ENCODE assay signal across 1 cellular context in the genomic region with DNA sequence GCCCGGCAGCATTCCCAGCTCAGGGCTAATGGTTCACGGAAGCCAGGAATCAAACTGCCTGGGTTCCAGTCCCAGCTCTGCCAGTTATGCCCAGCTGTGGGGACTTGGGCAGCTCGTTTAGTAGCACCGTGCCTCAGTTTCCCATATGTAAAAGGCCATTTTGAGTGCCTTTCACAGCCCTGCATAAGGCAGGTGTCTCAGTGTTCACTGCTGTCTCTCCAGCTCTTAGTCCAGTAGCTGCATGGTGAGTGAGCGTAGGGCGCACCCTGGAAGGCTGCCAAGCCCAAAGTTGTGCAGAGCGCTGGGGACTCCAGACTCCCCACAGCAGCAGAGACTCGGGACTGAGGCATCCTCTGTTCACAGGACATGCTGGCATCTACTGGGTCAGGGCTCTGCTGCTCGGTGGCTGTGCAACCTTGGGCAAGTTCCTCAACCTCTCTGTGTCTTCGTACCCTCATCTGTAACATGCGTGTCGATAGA.
TF ChIP-seq lines count a peak whose summit lies in the region.

No MANE protein-coding gene starts in this region.

TF ChIP-seq in K562, 482 proteins besides CTCF, POLR2A, EP300 and RAD21 (continued from another document):
- peak; percentile 80 for TF ChIP-seq RBM25 (IDR thresholded peaks at IDR 0.05; ENCODE audit: low read depth, low read length, severe bottlenecking)
- 0 out of 2 replicates have a peak, but pooled peaks have one; percentile 17 for TF ChIP-seq ZSCAN29 (IDR thresholded peaks at IDR 0.05)
- no peak for TF ChIP-seq ZKSCAN8 (CRISPR knock-in tag; IDR thresholded peaks at IDR 0.05)
- no peak for TF ChIP-seq ELF4 (CRISPR knock-in tag; IDR thresholded peaks at IDR 0.05)
- no peak for TF ChIP-seq DIDO1 (tag; IDR thresholded peaks at IDR 0.05; ENCODE audit: low read depth)
- no peak for TF ChIP-seq YY1 (IDR thresholded peaks at IDR 0.05; ENCODE audit: borderline replicate concordance in 1 of 3, control insufficient read depth in 1 of 3, extremely low read depth in 1 of 3, insufficient read depth in 3 of 3, insufficient read length in 1 of 3, insufficient replicate concordance in 2 of 3, low read depth in 1 of 3, low read length in 2 of 3)
- TF ChIP-seq DPF2 (IDR thresholded peaks at IDR 0.05) = no peak
- TF ChIP-seq TEAD4 (IDR thresholded peaks at IDR 0.05; ENCODE audit: low read length) = no peak
- TF ChIP-seq TEAD4 (CRISPR knock-in tag; IDR thresholded peaks at IDR 0.05; ENCODE audit: borderline replicate concordance) = no peak
- peak; percentile 78 for TF ChIP-seq SNRNP70 (optimal IDR thresholded peaks at IDR 0.05; ENCODE audit: low read depth, low read length)
- TF ChIP-seq TOE1 (IDR thresholded peaks at IDR 0.05; ENCODE audit: borderline replicate concordance) = no peak
- TF ChIP-seq TOE1 (CRISPR knock-in tag; IDR thresholded peaks at IDR 0.05; ENCODE audit: borderline replicate concordance, low read depth) = no peak
- TF ChIP-seq, protein P1, sequence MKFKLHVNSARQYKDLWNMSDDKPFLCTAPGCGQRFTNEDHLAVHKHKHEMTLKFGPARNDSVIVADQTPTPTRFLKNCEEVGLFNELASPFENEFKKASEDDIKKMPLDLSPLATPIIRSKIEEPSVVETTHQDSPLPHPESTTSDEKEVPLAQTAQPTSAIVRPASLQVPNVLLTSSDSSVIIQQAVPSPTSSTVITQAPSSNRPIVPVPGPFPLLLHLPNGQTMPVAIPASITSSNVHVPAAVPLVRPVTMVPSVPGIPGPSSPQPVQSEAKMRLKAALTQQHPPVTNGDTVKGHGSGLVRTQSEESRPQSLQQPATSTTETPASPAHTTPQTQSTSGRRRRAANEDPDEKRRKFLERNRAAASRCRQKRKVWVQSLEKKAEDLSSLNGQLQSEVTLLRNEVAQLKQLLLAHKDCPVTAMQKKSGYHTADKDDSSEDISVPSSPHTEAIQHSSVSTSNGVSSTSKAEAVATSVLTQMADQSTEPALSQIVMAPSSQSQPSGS (CRISPR knock-in tag; IDR thresholded peaks at IDR 0.05) = no peak
- no peak for TF ChIP-seq RBM17 (IDR thresholded peaks at IDR 0.05; ENCODE audit: borderline replicate concordance, low read depth, low read length)
- no peak for TF ChIP-seq EP400 (IDR thresholded peaks at IDR 0.05)
- TF ChIP-seq ZNF785 (CRISPR knock-in tag; IDR thresholded peaks at IDR 0.05) = no peak
- TF ChIP-seq MLLT1 (IDR thresholded peaks at IDR 0.05) = no peak
- TF ChIP-seq ATF4 (CRISPR knock-in tag; IDR thresholded peaks at IDR 0.05) = no peak
- TF ChIP-seq POLR2G (IDR thresholded peaks at IDR 0.05; ENCODE audit: low read depth, low read length) = peak; percentile 63; the same call in 1 of the 2 replicates
- TF ChIP-seq ZFP36 (IDR thresholded peaks at IDR 0.05; ENCODE audit: low read depth, low read length, partially characterized antibody) = peak; percentile 83
- no peak for TF ChIP-seq HDAC1 (IDR thresholded peaks at IDR 0.05)
- no peak for TF ChIP-seq PPARD (CRISPR knock-in tag; IDR thresholded peaks at IDR 0.05)
- peak; percentile 75 for TF ChIP-seq SIRT6 (IDR thresholded peaks at IDR 0.05; ENCODE audit: low read depth, low read length)
- TF ChIP-seq, protein P2, sequence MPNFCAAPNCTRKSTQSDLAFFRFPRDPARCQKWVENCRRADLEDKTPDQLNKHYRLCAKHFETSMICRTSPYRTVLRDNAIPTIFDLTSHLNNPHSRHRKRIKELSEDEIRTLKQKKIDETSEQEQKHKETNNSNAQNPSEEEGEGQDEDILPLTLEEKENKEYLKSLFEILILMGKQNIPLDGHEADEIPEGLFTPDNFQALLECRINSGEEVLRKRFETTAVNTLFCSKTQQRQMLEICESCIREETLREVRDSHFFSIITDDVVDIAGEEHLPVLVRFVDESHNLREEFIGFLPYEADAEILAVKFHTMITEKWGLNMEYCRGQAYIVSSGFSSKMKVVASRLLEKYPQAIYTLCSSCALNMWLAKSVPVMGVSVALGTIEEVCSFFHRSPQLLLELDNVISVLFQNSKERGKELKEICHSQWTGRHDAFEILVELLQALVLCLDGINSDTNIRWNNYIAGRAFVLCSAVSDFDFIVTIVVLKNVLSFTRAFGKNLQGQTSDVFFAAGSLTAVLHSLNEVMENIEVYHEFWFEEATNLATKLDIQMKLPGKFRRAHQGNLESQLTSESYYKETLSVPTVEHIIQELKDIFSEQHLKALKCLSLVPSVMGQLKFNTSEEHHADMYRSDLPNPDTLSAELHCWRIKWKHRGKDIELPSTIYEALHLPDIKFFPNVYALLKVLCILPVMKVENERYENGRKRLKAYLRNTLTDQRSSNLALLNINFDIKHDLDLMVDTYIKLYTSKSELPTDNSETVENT (CRISPR knock-in tag; IDR thresholded peaks at IDR 0.05) = 0 out of 2 replicates have a peak, but pooled peaks have one; percentile 15
- TF ChIP-seq, protein P3, sequence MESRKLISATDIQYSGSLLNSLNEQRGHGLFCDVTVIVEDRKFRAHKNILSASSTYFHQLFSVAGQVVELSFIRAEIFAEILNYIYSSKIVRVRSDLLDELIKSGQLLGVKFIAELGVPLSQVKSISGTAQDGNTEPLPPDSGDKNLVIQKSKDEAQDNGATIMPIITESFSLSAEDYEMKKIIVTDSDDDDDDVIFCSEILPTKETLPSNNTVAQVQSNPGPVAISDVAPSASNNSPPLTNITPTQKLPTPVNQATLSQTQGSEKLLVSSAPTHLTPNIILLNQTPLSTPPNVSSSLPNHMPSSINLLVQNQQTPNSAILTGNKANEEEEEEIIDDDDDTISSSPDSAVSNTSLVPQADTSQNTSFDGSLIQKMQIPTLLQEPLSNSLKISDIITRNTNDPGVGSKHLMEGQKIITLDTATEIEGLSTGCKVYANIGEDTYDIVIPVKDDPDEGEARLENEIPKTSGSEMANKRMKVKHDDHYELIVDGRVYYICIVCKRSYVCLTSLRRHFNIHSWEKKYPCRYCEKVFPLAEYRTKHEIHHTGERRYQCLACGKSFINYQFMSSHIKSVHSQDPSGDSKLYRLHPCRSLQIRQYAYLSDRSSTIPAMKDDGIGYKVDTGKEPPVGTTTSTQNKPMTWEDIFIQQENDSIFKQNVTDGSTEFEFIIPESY (CRISPR knock-in tag; IDR thresholded peaks at IDR 0.05) = peak; percentile 67; the same call in 1 of the 2 replicates
- no peak for TF ChIP-seq ZNF3 (CRISPR knock-in tag; IDR thresholded peaks at IDR 0.05)
- TF ChIP-seq TEAD1 (CRISPR knock-in tag; IDR thresholded peaks at IDR 0.05) = no peak
- no peak for TF ChIP-seq GATAD2A (IDR thresholded peaks at IDR 0.05)
- TF ChIP-seq HDAC2 (IDR thresholded peaks at IDR 0.05) = peak; percentile 40; the same call in 1 of the 2 replicates
- TF ChIP-seq, protein P4, sequence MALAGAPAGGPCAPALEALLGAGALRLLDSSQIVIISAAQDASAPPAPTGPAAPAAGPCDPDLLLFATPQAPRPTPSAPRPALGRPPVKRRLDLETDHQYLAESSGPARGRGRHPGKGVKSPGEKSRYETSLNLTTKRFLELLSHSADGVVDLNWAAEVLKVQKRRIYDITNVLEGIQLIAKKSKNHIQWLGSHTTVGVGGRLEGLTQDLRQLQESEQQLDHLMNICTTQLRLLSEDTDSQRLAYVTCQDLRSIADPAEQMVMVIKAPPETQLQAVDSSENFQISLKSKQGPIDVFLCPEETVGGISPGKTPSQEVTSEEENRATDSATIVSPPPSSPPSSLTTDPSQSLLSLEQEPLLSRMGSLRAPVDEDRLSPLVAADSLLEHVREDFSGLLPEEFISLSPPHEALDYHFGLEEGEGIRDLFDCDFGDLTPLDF (CRISPR knock-in tag; IDR thresholded peaks at IDR 0.05) = no peak; the same call in 1 of the 2 replicates
- no peak for TF ChIP-seq POLR3G (IDR thresholded peaks at IDR 0.05; ENCODE audit: extremely low read depth, insufficient read length, insufficient replicate concordance)
- no peak for TF ChIP-seq DACH1 (IDR thresholded peaks at IDR 0.05; ENCODE audit: partially characterized antibody)
